In the genomic region with DNA sequence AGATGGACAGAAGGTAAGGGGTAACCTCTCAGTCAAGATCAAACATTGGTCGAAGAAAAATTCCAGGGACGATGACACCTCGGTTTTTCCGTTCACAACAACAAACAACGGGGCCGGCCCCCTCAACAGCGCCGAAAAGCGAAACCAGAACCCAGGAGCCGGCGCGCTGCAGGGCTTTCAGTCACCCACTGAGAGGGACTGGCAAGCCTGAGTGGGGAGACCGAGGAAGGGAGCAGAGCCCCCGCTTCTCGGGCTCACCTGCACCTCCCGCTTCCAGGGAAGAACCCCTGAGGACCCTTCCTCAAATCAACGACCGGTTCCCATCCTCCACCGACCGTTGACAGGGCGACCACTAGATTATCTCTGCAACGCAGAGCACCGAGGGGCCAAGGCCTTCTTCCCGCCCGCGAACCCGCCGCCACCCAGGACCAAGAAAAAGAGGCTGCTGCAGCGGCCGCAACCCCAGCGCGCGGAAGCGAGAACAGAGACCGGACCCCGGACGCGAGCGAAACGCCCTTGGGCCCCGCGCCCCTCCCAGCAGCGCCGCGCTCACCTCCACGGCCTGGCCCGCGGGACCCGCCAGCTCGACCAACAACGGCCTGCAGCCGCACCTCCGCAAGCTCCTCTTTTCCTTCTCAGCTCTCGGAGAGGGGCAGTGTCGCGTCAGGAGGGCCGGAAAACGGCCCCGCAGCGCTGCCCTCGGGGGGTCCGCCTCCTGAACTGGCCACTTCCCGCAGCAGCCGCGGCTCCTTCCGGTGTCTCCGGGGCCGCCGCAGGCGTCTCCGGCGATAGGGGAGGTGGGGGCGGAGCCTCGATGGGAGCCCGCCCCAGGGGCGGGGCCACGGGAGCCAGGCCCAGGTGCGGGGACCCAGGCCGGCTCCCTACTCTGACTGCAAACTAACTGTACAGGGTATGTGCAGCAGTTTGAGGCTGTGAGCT, we compare ENCODE assay signal across 1 cellular context.
TF ChIP-seq lines count a peak whose summit lies in the region.

A gene (minus strand): TSS at position 763 of the 939 bp plus-strand sequence. CDS start 18,155 bp downstream, outside the sequence.

TF ChIP-seq in HEK293, 187 proteins besides CTCF, POLR2A, EP300 and RAD21 (continued from another document and continues in another):
- TF ChIP-seq, protein P1, sequence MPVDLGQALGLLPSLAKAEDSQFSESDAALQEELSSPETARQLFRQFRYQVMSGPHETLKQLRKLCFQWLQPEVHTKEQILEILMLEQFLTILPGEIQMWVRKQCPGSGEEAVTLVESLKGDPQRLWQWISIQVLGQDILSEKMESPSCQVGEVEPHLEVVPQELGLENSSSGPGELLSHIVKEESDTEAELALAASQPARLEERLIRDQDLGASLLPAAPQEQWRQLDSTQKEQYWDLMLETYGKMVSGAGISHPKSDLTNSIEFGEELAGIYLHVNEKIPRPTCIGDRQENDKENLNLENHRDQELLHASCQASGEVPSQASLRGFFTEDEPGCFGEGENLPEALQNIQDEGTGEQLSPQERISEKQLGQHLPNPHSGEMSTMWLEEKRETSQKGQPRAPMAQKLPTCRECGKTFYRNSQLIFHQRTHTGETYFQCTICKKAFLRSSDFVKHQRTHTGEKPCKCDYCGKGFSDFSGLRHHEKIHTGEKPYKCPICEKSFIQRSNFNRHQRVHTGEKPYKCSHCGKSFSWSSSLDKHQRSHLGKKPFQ (tag by site-specific recombination; IDR thresholded peaks at IDR 0.05): 0 out of 2 replicates have a peak, but pooled peaks have one; percentile 15
- TF ChIP-seq ZBTB20 (tag by site-specific recombination; IDR thresholded peaks at IDR 0.05): peak; percentile 90
- TF ChIP-seq SP3 (tag by site-specific recombination; IDR thresholded peaks at IDR 0.05): peak; percentile 87
- peak; percentile 68; the same call in 1 of the 2 replicates for TF ChIP-seq KLF16 (tag by site-specific recombination; IDR thresholded peaks at IDR 0.05)
- TF ChIP-seq, protein P2, sequence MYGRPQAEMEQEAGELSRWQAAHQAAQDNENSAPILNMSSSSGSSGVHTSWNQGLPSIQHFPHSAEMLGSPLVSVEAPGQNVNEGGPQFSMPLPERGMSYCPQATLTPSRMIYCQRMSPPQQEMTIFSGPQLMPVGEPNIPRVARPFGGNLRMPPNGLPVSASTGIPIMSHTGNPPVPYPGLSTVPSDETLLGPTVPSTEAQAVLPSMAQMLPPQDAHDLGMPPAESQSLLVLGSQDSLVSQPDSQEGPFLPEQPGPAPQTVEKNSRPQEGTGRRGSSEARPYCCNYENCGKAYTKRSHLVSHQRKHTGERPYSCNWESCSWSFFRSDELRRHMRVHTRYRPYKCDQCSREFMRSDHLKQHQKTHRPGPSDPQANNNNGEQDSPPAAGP (tag by site-specific recombination; IDR thresholded peaks at IDR 0.05): 0 out of 2 replicates have a peak, but pooled peaks have one; percentile 28
- TF ChIP-seq ZBTB48 (tag by site-specific recombination; IDR thresholded peaks at IDR 0.05): 0 out of 2 replicates have a peak, but pooled peaks have one; percentile 29
- TF ChIP-seq, protein P3, sequence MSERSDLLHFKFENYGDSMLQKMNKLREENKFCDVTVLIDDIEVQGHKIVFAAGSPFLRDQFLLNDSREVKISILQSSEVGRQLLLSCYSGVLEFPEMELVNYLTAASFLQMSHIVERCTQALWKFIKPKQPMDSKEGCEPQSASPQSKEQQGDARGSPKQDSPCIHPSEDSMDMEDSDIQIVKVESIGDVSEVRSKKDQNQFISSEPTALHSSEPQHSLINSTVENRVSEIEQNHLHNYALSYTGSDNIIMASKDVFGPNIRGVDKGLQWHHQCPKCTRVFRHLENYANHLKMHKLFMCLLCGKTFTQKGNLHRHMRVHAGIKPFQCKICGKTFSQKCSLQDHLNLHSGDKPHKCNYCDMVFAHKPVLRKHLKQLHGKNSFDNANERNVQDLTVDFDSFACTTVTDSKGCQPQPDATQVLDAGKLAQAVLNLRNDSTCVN (tag by site-specific recombination; optimal IDR thresholded peaks at IDR 0.05): peak; percentile 95
- TF ChIP-seq ZNF629 (tag by site-specific recombination; IDR thresholded peaks at IDR 0.05): peak; percentile 63
- TF ChIP-seq SP7 (tag by site-specific recombination; IDR thresholded peaks at IDR 0.05): peak; percentile 50; the same call in 1 of the 2 replicates
- TF ChIP-seq ZBTB8A (tag by site-specific recombination; IDR thresholded peaks at IDR 0.05): peak; percentile 51; the same call in 1 of the 2 replicates
- 0 out of 2 replicates have a peak, but pooled peaks have one; percentile 40 for TF ChIP-seq ZNF10 (tag by site-specific recombination; IDR thresholded peaks at IDR 0.05)
- TF ChIP-seq, protein P4, sequence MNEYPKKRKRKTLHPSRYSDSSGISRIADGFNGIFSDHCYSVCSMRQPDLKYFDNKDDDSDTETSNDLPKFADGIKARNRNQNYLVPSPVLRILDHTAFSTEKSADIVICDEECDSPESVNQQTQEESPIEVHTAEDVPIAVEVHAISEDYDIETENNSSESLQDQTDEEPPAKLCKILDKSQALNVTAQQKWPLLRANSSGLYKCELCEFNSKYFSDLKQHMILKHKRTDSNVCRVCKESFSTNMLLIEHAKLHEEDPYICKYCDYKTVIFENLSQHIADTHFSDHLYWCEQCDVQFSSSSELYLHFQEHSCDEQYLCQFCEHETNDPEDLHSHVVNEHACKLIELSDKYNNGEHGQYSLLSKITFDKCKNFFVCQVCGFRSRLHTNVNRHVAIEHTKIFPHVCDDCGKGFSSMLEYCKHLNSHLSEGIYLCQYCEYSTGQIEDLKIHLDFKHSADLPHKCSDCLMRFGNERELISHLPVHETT (tag by site-specific recombination; IDR thresholded peaks at IDR 0.05): 0 out of 2 replicates have a peak, but pooled peaks have one; percentile 23
- TF ChIP-seq, protein P5, sequence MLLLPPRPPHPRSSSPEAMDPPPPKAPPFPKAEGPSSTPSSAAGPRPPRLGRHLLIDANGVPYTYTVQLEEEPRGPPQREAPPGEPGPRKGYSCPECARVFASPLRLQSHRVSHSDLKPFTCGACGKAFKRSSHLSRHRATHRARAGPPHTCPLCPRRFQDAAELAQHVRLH (tag by site-specific recombination; IDR thresholded peaks at IDR 0.05): 0 out of 2 replicates have a peak, but pooled peaks have one; percentile 11
- TF ChIP-seq ZNF184 (tag by site-specific recombination; IDR thresholded peaks at IDR 0.05): no peak
- peak; percentile 76 for TF ChIP-seq ZNF423 (tag by site-specific recombination; IDR thresholded peaks at IDR 0.05)
- no peak for TF ChIP-seq ZNF366 (tag by site-specific recombination; conservative IDR thresholded peaks at IDR 0.05)
- peak; percentile 50; the same call in 1 of the 2 replicates for TF ChIP-seq FEZF1 (tag by site-specific recombination; IDR thresholded peaks at IDR 0.05)
- peak; percentile 22; the same call in 1 of the 2 replicates for TF ChIP-seq ZNF146 (tag by site-specific recombination; IDR thresholded peaks at IDR 0.05)
- TF ChIP-seq, protein P6, sequence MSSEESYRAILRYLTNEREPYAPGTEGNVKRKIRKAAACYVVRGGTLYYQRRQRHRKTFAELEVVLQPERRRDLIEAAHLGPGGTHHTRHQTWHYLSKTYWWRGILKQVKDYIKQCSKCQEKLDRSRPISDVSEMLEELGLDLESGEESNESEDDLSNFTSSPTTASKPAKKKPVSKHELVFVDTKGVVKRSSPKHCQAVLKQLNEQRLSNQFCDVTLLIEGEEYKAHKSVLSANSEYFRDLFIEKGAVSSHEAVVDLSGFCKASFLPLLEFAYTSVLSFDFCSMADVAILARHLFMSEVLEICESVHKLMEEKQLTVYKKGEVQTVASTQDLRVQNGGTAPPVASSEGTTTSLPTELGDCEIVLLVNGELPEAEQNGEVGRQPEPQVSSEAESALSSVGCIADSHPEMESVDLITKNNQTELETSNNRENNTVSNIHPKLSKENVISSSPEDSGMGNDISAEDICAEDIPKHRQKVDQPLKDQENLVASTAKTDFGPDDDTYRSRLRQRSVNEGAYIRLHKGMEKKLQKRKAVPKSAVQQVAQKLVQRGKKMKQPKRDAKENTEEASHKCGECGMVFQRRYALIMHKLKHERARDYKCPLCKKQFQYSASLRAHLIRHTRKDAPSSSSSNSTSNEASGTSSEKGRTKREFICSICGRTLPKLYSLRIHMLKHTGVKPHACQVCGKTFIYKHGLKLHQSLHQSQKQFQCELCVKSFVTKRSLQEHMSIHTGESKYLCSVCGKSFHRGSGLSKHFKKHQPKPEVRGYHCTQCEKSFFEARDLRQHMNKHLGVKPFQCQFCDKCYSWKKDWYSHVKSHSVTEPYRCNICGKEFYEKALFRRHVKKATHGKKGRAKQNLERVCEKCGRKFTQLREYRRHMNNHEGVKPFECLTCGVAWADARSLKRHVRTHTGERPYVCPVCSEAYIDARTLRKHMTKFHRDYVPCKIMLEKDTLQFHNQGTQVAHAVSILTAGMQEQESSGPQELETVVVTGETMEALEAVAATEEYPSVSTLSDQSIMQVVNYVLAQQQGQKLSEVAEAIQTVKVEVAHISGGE (tag by site-specific recombination; conservative IDR thresholded peaks at IDR 0.05; ENCODE audit: low read depth): peak; percentile 96
- TF ChIP-seq KLF7 (tag by site-specific recombination; IDR thresholded peaks at IDR 0.05; ENCODE audit: borderline replicate concordance): 0 out of 2 replicates have a peak, but pooled peaks have one; percentile 18
- TF ChIP-seq, protein P7, sequence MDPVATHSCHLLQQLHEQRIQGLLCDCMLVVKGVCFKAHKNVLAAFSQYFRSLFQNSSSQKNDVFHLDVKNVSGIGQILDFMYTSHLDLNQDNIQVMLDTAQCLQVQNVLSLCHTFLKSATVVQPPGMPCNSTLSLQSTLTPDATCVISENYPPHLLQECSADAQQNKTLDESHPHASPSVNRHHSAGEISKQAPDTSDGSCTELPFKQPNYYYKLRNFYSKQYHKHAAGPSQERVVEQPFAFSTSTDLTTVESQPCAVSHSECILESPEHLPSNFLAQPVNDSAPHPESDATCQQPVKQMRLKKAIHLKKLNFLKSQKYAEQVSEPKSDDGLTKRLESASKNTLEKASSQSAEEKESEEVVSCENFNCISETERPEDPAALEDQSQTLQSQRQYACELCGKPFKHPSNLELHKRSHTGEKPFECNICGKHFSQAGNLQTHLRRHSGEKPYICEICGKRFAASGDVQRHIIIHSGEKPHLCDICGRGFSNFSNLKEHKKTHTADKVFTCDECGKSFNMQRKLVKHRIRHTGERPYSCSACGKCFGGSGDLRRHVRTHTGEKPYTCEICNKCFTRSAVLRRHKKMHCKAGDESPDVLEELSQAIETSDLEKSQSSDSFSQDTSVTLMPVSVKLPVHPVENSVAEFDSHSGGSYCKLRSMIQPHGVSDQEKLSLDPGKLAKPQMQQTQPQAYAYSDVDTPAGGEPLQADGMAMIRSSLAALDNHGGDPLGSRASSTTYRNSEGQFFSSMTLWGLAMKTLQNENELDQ (tag by site-specific recombination; IDR thresholded peaks at IDR 0.05; ENCODE audit: low read depth): no peak
- TF ChIP-seq ZNF174 (tag by site-specific recombination; IDR thresholded peaks at IDR 0.05): no peak
- no peak for TF ChIP-seq ZFHX2 (tag by site-specific recombination; conservative IDR thresholded peaks at IDR 0.05)
- TF ChIP-seq KLF8 (tag by site-specific recombination; IDR thresholded peaks at IDR 0.05): peak; percentile 72; the same call in 1 of the 2 replicates
- peak; percentile 73 for TF ChIP-seq ZIC2 (tag by site-specific recombination; IDR thresholded peaks at IDR 0.05)
- TF ChIP-seq, protein P8, sequence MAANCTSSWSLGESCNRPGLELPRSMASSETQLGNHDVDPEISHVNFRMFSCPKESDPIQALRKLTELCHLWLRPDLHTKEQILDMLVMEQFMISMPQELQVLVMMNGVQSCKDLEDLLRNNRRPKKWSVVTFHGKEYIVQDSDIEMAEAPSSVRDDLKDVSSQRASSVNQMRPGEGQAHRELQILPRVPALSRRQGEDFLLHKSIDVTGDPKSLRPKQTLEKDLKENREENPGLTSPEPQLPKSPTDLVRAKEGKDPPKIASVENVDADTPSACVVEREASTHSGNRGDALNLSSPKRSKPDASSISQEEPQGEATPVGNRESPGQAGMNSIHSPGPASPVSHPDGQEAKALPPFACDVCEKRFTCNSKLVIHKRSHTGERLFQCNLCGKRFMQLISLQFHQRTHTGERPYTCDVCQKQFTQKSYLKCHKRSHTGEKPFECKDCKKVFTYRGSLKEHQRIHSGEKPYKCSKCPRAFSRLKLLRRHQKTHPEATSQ (tag by site-specific recombination; IDR thresholded peaks at IDR 0.05): no peak
- TF ChIP-seq, protein P9, sequence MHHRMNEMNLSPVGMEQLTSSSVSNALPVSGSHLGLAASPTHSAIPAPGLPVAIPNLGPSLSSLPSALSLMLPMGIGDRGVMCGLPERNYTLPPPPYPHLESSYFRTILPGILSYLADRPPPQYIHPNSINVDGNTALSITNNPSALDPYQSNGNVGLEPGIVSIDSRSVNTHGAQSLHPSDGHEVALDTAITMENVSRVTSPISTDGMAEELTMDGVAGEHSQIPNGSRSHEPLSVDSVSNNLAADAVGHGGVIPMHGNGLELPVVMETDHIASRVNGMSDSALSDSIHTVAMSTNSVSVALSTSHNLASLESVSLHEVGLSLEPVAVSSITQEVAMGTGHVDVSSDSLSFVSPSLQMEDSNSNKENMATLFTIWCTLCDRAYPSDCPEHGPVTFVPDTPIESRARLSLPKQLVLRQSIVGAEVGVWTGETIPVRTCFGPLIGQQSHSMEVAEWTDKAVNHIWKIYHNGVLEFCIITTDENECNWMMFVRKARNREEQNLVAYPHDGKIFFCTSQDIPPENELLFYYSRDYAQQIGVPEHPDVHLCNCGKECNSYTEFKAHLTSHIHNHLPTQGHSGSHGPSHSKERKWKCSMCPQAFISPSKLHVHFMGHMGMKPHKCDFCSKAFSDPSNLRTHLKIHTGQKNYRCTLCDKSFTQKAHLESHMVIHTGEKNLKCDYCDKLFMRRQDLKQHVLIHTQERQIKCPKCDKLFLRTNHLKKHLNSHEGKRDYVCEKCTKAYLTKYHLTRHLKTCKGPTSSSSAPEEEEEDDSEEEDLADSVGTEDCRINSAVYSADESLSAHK (tag by site-specific recombination; IDR thresholded peaks at IDR 0.05): 0 out of 2 replicates have a peak, but pooled peaks have one; percentile 17
- no peak for TF ChIP-seq YY2 (tag by site-specific recombination; IDR thresholded peaks at IDR 0.05)
- TF ChIP-seq HOXD13 (CRISPR knock-in tag; IDR thresholded peaks at IDR 0.05; ENCODE audit: borderline replicate concordance): 0 out of 2 replicates have a peak, but pooled peaks have one; percentile 42
- no peak for TF ChIP-seq TCF7L2 (IDR thresholded peaks at IDR 0.05; ENCODE audit: borderline replicate concordance, low read depth, low read length)
- peak; percentile 90 for TF ChIP-seq ZEB2 (tag by site-specific recombination; IDR thresholded peaks at IDR 0.05)
- TF ChIP-seq OSR2 (tag by site-specific recombination; IDR thresholded peaks at IDR 0.05): peak; percentile 44; the same call in 1 of the 2 replicates
- TF ChIP-seq, protein P10, sequence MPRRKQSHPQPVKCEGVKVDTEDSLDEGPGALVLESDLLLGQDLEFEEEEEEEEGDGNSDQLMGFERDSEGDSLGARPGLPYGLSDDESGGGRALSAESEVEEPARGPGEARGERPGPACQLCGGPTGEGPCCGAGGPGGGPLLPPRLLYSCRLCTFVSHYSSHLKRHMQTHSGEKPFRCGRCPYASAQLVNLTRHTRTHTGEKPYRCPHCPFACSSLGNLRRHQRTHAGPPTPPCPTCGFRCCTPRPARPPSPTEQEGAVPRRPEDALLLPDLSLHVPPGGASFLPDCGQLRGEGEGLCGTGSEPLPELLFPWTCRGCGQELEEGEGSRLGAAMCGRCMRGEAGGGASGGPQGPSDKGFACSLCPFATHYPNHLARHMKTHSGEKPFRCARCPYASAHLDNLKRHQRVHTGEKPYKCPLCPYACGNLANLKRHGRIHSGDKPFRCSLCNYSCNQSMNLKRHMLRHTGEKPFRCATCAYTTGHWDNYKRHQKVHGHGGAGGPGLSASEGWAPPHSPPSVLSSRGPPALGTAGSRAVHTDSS (tag by site-specific recombination; IDR thresholded peaks at IDR 0.05): no peak
- TF ChIP-seq ZNF571 (tag by site-specific recombination; IDR thresholded peaks at IDR 0.05): no peak
- TF ChIP-seq PRDM1 (tag by site-specific recombination; IDR thresholded peaks at IDR 0.05): no peak; the same call in 1 of the 2 replicates
